8 cellular contexts compared by ENCODE assay signal in genomic region chr10:6204341-6205191, GRCh38. TPM values are rescaled to one million over a fixed set of nuclear protein-coding genes. Genes with fewer than 3 reads are reported as not detected.
DNase-seq lines count a peak whose midpoint lies in the region; ATAC-seq and TF ChIP-seq lines count a peak whose summit lies in the region.

No MANE protein-coding gene starts in this region.

- H3K9me3 ChIP-seq in HCT116 (ENCODE audit: control insufficient read depth in 1 of 2, insufficient read depth in 1 of 2, low read depth in 1 of 2, low read length in 2 of 2) (no peaks in the 10 kb centered on the region), left ventricle myocardium inferior (replicated peaks) (no peaks in the 10 kb centered on the region), WERI-Rb-1 (ENCODE audit: severe bottlenecking) (no peaks in the 10 kb centered on the region)

- H3K27ac ChIP-seq in HCT116 (ENCODE audit: low read depth, low read length) (peak overlapping the region; percentile 94; the same call in 1 of the 2 replicates), left ventricle myocardium inferior (replicated peaks) (peak overlapping the region; percentile 98), WERI-Rb-1 (no peak overlapping the region)

- DNase-seq in AG08396 (ENCODE audit: low spot score): peak; percentile 85
- no peak for DNase-seq in HCT116 (ENCODE audit: low read depth, low spot score)
- DNase-seq in activated naive CD8-positive, alpha-beta T cell treated with anti-CD3 and anti-CD28 coated beads, Interleukin-2, amount 50 U/mL, for 24 hours: no peak
- DNase-seq in left ventricle myocardium inferior: peak; percentile 53
- no peak for DNase-seq in progenitor cell of endocrine pancreas (ENCODE audit: low spot score, unreplicated experiment)
- DNase-seq in WERI-Rb-1: no peak
- DNase-seq in NCI-H2029 treated with DMSO at 0.1 percent for 48 hours (lab: John Stamatoyannopoulos, UW): no peak

- TF ChIP-seq CTCF in HCT116 (IDR thresholded peaks at IDR 0.05 in 2 of 3, conservative IDR thresholded peaks at IDR 0.05 in 1 of 3; ENCODE audit: borderline replicate concordance in 1 of 3, insufficient read depth in 1 of 3, low read depth in 2 of 3, low read length in 2 of 3) (no peak), left ventricle myocardium inferior (IDR thresholded peaks at IDR 0.05; ENCODE audit: borderline replicate concordance) (no peak), progenitor cell of endocrine pancreas (IDR thresholded peaks at IDR 0.05; ENCODE audit: unreplicated experiment) (no peak), WERI-Rb-1 (IDR thresholded peaks at IDR 0.05; ENCODE audit: low read depth, low read length) (no peak)

- peaks cover 0 to 27% of the 10 kb centered on the region in 2 experiments; a peak in 3 of 4 replicates for H3K4me1 ChIP-seq in HCT116 (ENCODE audit: control insufficient read depth in 1 of 2, insufficient read depth in 2 of 2, low read length in 2 of 2)
- H3K4me1 ChIP-seq in left ventricle myocardium inferior: peaks cover 58% of the 10 kb centered on the region

- H3K9me2 ChIP-seq in HCT116 (ENCODE audit: insufficient read depth): no peaks in the 10 kb centered on the region

- POLR2A ChIA-PET in HCT116 (lab: Charles Lee): interaction anchor here (1.5 kb wide), 1 partner anchor 71 kb away, joined by 4 read pairs; no protein-coding TSS in a partner anchor

- H3K9ac ChIP-seq in HCT116 (ENCODE audit: low read length): peak overlapping the region; percentile 70

- no peaks in the 10 kb centered on the region for H4K20me1 ChIP-seq in HCT116 (ENCODE audit: insufficient read depth)

- TF ChIP-seq POLR2A in HCT116 (IDR thresholded peaks at IDR 0.05; ENCODE audit: borderline replicate concordance, extremely low read depth, insufficient read depth, insufficient read length): no peak

- H3K36me3 Mint-ChIP-seq in activated naive CD8-positive, alpha-beta T cell treated with anti-CD3 and anti-CD28 coated beads, Interleukin-2, amount 50 U/mL, for 24 hours (ENCODE audit: low read depth): peaks cover 10% of the 10 kb centered on the region
- H3K36me3 Mint-ChIP-seq in progenitor cell of endocrine pancreas (ENCODE audit: insufficient read depth): peaks cover 7% of the 10 kb centered on the region

- no peak overlapping the region for H3K27ac Mint-ChIP-seq in activated naive CD8-positive, alpha-beta T cell treated with anti-CD3 and anti-CD28 coated beads, Interleukin-2, amount 50 U/mL, for 24 hours
- H3K27ac Mint-ChIP-seq in progenitor cell of endocrine pancreas: peak overlapping the region; percentile 22

- ATAC-seq in HCT116: no peak
- ATAC-seq in activated naive CD8-positive, alpha-beta T cell treated with anti-CD3 and anti-CD28 coated beads, Interleukin-2, amount 50 U/mL, for 24 hours: no peak
- ATAC-seq in GM18861 (IDR thresholded peaks at IDR 0.05; ENCODE audit: unreplicated experiment): no peak

- H3K27me3 ChIP-seq in HCT116 (ENCODE audit: insufficient read depth, low read length) (no peaks in the 10 kb centered on the region), left ventricle myocardium inferior (ENCODE audit: low read depth) (no peaks in the 10 kb centered on the region), WERI-Rb-1 (ENCODE audit: insufficient read depth, low read depth, severe bottlenecking) (peaks cover 36% of the 10 kb centered on the region)

- no TSS peak for BruUV-seq in HCT116 (replicated peaks; lab: Mats Ljungman, UMichigan)

- TF ChIP-seq RAD21 in HCT116 (IDR thresholded peaks at IDR 0.05; ENCODE audit: low read depth): no peak

- H2AFZ ChIP-seq in HCT116 (ENCODE audit: low read depth, low read length, poor library complexity, severe bottlenecking): no peak overlapping the region

- H3K36me3 ChIP-seq in HCT116 (ENCODE audit: control insufficient read depth in 1 of 2, insufficient read depth in 2 of 2, low read length in 2 of 2) (no peaks in the 10 kb centered on the region), left ventricle myocardium inferior (no peaks in the 10 kb centered on the region), WERI-Rb-1 (no peaks in the 10 kb centered on the region)

- RAD21 ChIA-PET in HCT116 (lab: Charles Lee; ENCODE audit: low non-redundant PET in 1 of 2, low total read pairs in 2 of 2, uncharacterized antibody in 2 of 2, unreplicated experiment in 2 of 2): interaction anchor here in 1 of 2 experiments (0.8 kb wide), 1 partner anchor 197 kb away, joined by 4 read pairs; no protein-coding TSS in a partner anchor

- H3K4me1 Mint-ChIP-seq in activated naive CD8-positive, alpha-beta T cell treated with anti-CD3 and anti-CD28 coated beads, Interleukin-2, amount 50 U/mL, for 24 hours: peaks cover 40% of the 10 kb centered on the region
- peaks cover 24% of the 10 kb centered on the region for H3K4me1 Mint-ChIP-seq in progenitor cell of endocrine pancreas (ENCODE audit: low read depth)

- peak overlapping the region; percentile 99 for H3K4me3 Mint-ChIP-seq in activated naive CD8-positive, alpha-beta T cell treated with anti-CD3 and anti-CD28 coated beads, Interleukin-2, amount 50 U/mL, for 24 hours
- peak overlapping the region; percentile 97 for H3K4me3 Mint-ChIP-seq in progenitor cell of endocrine pancreas (ENCODE audit: low read depth)

- intact Hi-C loops in HCT116 (cut with micrococcal nuclease): loop anchor here (5.0 kb wide), 1 partner anchor 97 kb away; no protein-coding TSS in a partner anchor
- intact Hi-C loops in left ventricle myocardium inferior (cut with micrococcal nuclease): loop anchor here (10.0 kb wide), 1 partner anchor 100 kb away; no protein-coding TSS in a partner anchor

- CTCF ChIA-PET in HCT116 (lab: Charles Lee): interaction anchor here (0.7 kb wide), 1 partner anchor 197 kb away, joined by 3 read pairs; no protein-coding TSS in a partner anchor

- H3K27me3 Mint-ChIP-seq in activated naive CD8-positive, alpha-beta T cell treated with anti-CD3 and anti-CD28 coated beads, Interleukin-2, amount 50 U/mL, for 24 hours: no peaks in the 10 kb centered on the region
- peaks cover 12% of the 10 kb centered on the region for H3K27me3 Mint-ChIP-seq in progenitor cell of endocrine pancreas

- H3K4me2 ChIP-seq in HCT116 (ENCODE audit: low read length): peak overlapping the region; percentile 98

- H3K79me2 ChIP-seq in HCT116 (ENCODE audit: insufficient read depth, low read length): peaks cover 40% of the 10 kb centered on the region

- no peaks in the 10 kb centered on the region for H3K9me3 Mint-ChIP-seq in activated naive CD8-positive, alpha-beta T cell treated with anti-CD3 and anti-CD28 coated beads, Interleukin-2, amount 50 U/mL, for 24 hours
- H3K9me3 Mint-ChIP-seq in progenitor cell of endocrine pancreas (ENCODE audit: low read depth): no peaks in the 10 kb centered on the region

- H3K4me3 ChIP-seq in HCT116 (replicated peaks in 1 of 2; ENCODE audit: low read depth in 1 of 2, low read length in 2 of 2): peak overlapping the region; percentile 58 to 74
- peak overlapping the region; percentile 94 for H3K4me3 ChIP-seq in left ventricle myocardium inferior
- no peak overlapping the region for H3K4me3 ChIP-seq in WERI-Rb-1 (ENCODE audit: low read depth, low read length)

TF ChIP-seq in HCT116, 20 proteins besides CTCF, POLR2A, EP300 and RAD21 (continues in another document):
- TF ChIP-seq REST (IDR thresholded peaks at IDR 0.05; ENCODE audit: low read depth) (no peak), ATF3 (IDR thresholded peaks at IDR 0.05) (no peak), EZH2phosphoT487 (IDR thresholded peaks at IDR 0.05; ENCODE audit: borderline replicate concordance) (no peak), ZNF274 (IDR thresholded peaks at IDR 0.05; ENCODE audit: low read depth, low read length) (no peak), ZBTB33 (IDR thresholded peaks at IDR 0.05; ENCODE audit: extremely low read depth, insufficient replicate concordance, low read length) (no peak)

RNA-seq across cellular contexts. Expression of gene PFKFB3, which starts 1.8 kb away (rescaled TPM):
- total RNA-seq in HCT116 (2021; ENCODE audit: unreplicated experiment) (50.8 TPM), left ventricle myocardium inferior (14.1 TPM), progenitor cell of endocrine pancreas (63.9 and 64.5 TPM in 2 replicates)
- 32.8 and 40.7 TPM in 2 replicates for polyA plus RNA-seq in HCT116 (2012)

Comparison
In these comparisons a context has a peak if more than half of its experiments do, and no peak if none do; other contexts are left out.
1. DNase-seq: peak in AG08396 (single experiment) and left ventricle myocardium inferior (single experiment); none in HCT116 (single experiment), activated naive CD8-positive, alpha-beta T cell treated with anti-CD3 and anti-CD28 coated beads, Interleukin-2, amount 50 U/mL, for 24 hours (single experiment), progenitor cell of endocrine pancreas (single experiment), WERI-Rb-1 (single experiment) and NCI-H2029 treated with DMSO at 0.1 percent for 48 hours (single experiment).